8 cellular contexts compared by ENCODE assay signal in the genomic region with DNA sequence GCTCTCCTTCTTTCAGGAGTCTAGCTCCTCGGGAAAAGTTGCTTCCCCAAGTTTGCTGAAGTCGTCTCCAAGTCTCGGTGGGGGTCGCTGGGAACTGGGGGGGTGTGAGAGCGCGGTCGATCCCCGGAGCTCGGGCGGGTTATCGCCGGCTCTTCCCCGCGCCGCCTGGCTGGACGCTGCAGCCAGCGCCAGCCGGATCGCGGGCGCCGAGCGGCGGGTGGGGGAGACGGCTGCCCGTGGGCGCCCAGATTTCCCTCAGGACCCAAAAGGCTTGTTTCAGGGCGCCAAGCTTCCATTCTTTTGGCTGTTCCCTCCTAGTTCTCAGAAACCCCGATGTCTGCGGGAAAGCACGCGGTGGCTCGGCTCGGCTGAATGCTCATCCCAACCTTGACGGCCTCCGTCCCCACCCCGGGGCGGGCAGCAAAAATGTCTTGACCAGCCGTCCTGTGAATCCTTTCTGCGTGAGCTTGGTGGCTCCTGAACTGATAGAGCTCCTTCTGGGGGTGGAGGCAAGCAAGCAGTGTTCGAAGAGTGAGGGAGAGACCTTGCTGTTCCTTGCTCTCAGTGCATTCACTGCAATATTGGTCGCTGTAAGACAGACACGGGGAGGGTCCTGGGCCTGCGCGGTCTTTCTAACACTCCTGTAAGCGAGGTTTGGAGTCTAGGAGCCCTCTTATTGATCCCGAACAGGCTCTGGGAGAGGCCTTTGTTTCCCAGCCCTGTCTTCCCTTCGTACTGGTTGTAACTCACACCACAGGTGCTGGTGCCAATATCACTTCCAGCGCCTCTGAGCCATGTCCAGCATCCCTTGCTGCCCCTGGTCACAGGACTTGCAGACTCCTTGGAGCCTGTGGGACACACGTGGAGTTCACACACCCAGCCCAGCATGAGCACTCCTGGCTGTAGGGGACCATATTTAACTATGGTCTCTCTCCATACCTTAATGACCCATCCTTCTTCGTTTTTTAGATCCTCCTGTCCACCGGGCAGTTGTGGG. TPM values are rescaled to one million over a fixed set of nuclear protein-coding genes. Genes with fewer than 3 reads are reported as not detected.
DNase-seq lines count a peak whose midpoint lies in the region; TF ChIP-seq lines count a peak whose summit lies in the region.

No MANE protein-coding gene starts in this region.

- H3K4me1 ChIP-seq in BE2C, result no peaks in the 10 kb centered on the region
- H3K4me1 ChIP-seq in stomach smooth muscle (ENCODE audit: control insufficient read depth, insufficient read depth, low read length), result peaks cover 54% of the 10 kb centered on the region

- no peaks in the 10 kb centered on the region for H3K36me3 ChIP-seq in BE2C
- peaks cover 31 to 32% of the 10 kb centered on the region in 2 donors for H3K36me3 ChIP-seq in stomach smooth muscle (ENCODE audit: control insufficient read depth in 2 of 2, insufficient read depth in 2 of 2, low read length in 2 of 2)

- no peaks in the 10 kb centered on the region for H3K9me3 ChIP-seq in BE2C
- H3K9me3 ChIP-seq in stomach smooth muscle (ENCODE audit: control insufficient read depth in 2 of 2, low read length in 2 of 2), result no peaks in the 10 kb centered on the region

- H3K27ac ChIP-seq in layer of hippocampus (ENCODE audit: low read depth, low read length), result peak overlapping the region; percentile 92
- peak overlapping the region; percentile 100 for H3K27ac ChIP-seq in stomach smooth muscle (ENCODE audit: low read length)

- H3K27me3 ChIP-seq in BE2C (peaks cover 97% of the 10 kb centered on the region), layer of hippocampus (ENCODE audit: control insufficient read depth, insufficient read depth, low read length) (no peaks in the 10 kb centered on the region), stomach smooth muscle (ENCODE audit: control insufficient read depth in 1 of 2, insufficient read depth in 2 of 2, low read length in 2 of 2) (no peaks in the 10 kb centered on the region)

- H3K9ac ChIP-seq in stomach smooth muscle (ENCODE audit: low read length in 2 of 2), result peak overlapping the region; percentile 99

- no peak for TF ChIP-seq CTCF in BE2C (IDR thresholded peaks at IDR 0.05; ENCODE audit: low read depth, low read length)

- H3K4me3 ChIP-seq in BE2C (ENCODE audit: low read depth, low read length), result peak overlapping the region; percentile 54
- peak overlapping the region; percentile 77 to 97 for H3K4me3 ChIP-seq in stomach smooth muscle (ENCODE audit: low read length in 2 of 2)

- DNase-seq in BE2C (no peak), HuH-7.5 (ENCODE audit: low spot score) (peak; percentile 35), T47D (ENCODE audit: low read depth in 1 of 2, low spot score in 1 of 2) (peak; percentile 15 to 31), AG08395 (ENCODE audit: low spot score) (no peak)
- DNase-seq in effector CD8-positive, alpha-beta T cell (lab: John Stamatoyannopoulos, UW), result no peak
- DNase-seq in stimulated activated CD4-positive, alpha-beta T cell treated with anti-CD3 and anti-CD28 coated beads, Interleukin-2, amount 100 ng/mL, for 24 hours, result no peak

- in situ Hi-C loops in T47D (cut with HindIII; ENCODE audit: low pct_unique_long_range_greater_than_20kb, low sequenced_read_pairs), result no loop called here

RNA-seq across cellular contexts. Expression of a gene that starts 1.8 kb away (rescaled TPM):
- polyA plus RNA-seq in BE2C (2012; ENCODE audit: insufficient read depth, insufficient read length, low read depth), result not detected

Comparison
In these comparisons a context has a peak if more than half of its experiments do, and no peak if none do; other contexts are left out.
1. DNase-seq: peak in HuH-7.5 (single experiment) and T47D (2 of 2); none in BE2C (single experiment), effector CD8-positive, alpha-beta T cell (single experiment), stimulated activated CD4-positive, alpha-beta T cell treated with anti-CD3 and anti-CD28 coated beads, Interleukin-2, amount 100 ng/mL, for 24 hours (0 of 2) and AG08395 (single experiment).